In genomic region chr7:131934452-131934851, GRCh38 we compare ENCODE assay signal across 16 cellular contexts.
"Had no signal": no experiment of that assay in that cellular context is flagged by ENCODE, and none has a peak within 500 bp of the region (broad histone marks: within the 10 kb centered on the region; RNA-seq: fewer than 3 reads in every experiment).

No MANE protein-coding gene starts in this region.

- H3K27me3 Mint-ChIP-seq: activated B cell treated with CpG ODN at 0.5 μM for 24 hours; activated naive CD4-positive, alpha-beta T cell treated with anti-CD3 and anti-CD28 coated beads, Interleukin-2, amount 10 ng/mL, durations not matched to agents 7 days and 5 days; stimulated activated memory B cell treated with anti-CD40 and anti-IgM and Interleukin-4, amounts not matched to agents 10 μg/mL and 1 μg/mL and 100 μg/mL, for 72 hours had no signal

- H3K27me3 ChIP-seq: ovary had no signal

- H3K9me3 ChIP-seq: heart right ventricle, left lung, ovary had no signal

- H3K36me3 ChIP-seq: heart right ventricle, left lung, ovary had no signal

- H3K4me1 Mint-ChIP-seq: activated B cell treated with CpG ODN at 0.5 μM for 24 hours; activated naive CD4-positive, alpha-beta T cell treated with anti-CD3 and anti-CD28 coated beads, Interleukin-2, amount 10 ng/mL, durations not matched to agents 7 days and 5 days; naive thymus-derived CD4-positive, alpha-beta T cell; stimulated activated memory B cell treated with anti-CD40 and anti-IgM and Interleukin-4, amounts not matched to agents 10 μg/mL and 1 μg/mL and 100 μg/mL, for 72 hours had no signal

- H3K4me3 ChIP-seq: heart right ventricle, left lung, ovary had no signal

- H3K4me1 ChIP-seq: heart right ventricle, left lung had no signal

- H3K9me3 Mint-ChIP-seq: activated naive CD4-positive, alpha-beta T cell treated with anti-CD3 and anti-CD28 coated beads, Interleukin-2, amount 10 ng/mL, durations not matched to agents 7 days and 5 days; activated T-helper 2 cell treated with anti-CD3 and anti-CD28 coated beads, Interferon-gamma antibody, Interleukin-2, Interleukin-4, amounts not matched to agents 10 μg/mL and 5 μg/mL and 100 μg/mL, durations not matched to agents 14 hours and 24 hours and 36 hours had no signal

- H3K36me3 Mint-ChIP-seq: activated naive CD4-positive, alpha-beta T cell treated with anti-CD3 and anti-CD28 coated beads, Interleukin-2, amount 10 ng/mL, durations not matched to agents 7 days and 5 days; naive thymus-derived CD4-positive, alpha-beta T cell; stimulated activated memory B cell treated with anti-CD40 and anti-IgM and Interleukin-4, amounts not matched to agents 10 μg/mL and 1 μg/mL and 100 μg/mL, for 72 hours had no signal

- H3K4me3 Mint-ChIP-seq: activated B cell treated with CpG ODN at 0.5 μM for 24 hours; activated naive CD4-positive, alpha-beta T cell treated with anti-CD3 and anti-CD28 coated beads, Interleukin-2, amount 10 ng/mL, durations not matched to agents 7 days and 5 days; effector memory CD8-positive, alpha-beta T cell; naive thymus-derived CD4-positive, alpha-beta T cell; stimulated activated memory B cell treated with anti-CD40 and anti-IgM and Interleukin-4, amounts not matched to agents 10 μg/mL and 1 μg/mL and 100 μg/mL, for 72 hours had no signal

- H3K27ac ChIP-seq: epithelial cell of prostate, heart right ventricle, left lung, ovary had no signal

- DNase-seq: activated B cell treated with CpG ODN at 0.5 μM for 24 hours; activated CD4-positive, alpha-beta T cell treated with anti-CD3 and anti-CD28 coated beads for 48 hours; activated CD8-positive, alpha-beta memory T cell treated with anti-CD3 and anti-CD28 coated beads for 24 hours; activated naive CD4-positive, alpha-beta T cell treated with anti-CD3 and anti-CD28 coated beads, Interleukin-2, amount 10 ng/mL, durations not matched to agents 7 days and 5 days; activated T-cell treated with anti-CD3 and anti-CD28 coated beads for 4 hours; dermis blood vessel endothelial cell; effector memory CD8-positive, alpha-beta T cell; heart right ventricle; left lung; mammary epithelial cell; naive thymus-derived CD4-positive, alpha-beta T cell; ovary; stimulated activated CD4-positive, alpha-beta T cell treated with anti-CD3 and anti-CD28 coated beads, Interleukin-2, amount 100 ng/mL, for 48 hours had no signal

- H3K27ac Mint-ChIP-seq: activated B cell treated with CpG ODN at 0.5 μM for 24 hours; activated naive CD4-positive, alpha-beta T cell treated with anti-CD3 and anti-CD28 coated beads, Interleukin-2, amount 10 ng/mL, durations not matched to agents 7 days and 5 days; activated T-helper 2 cell treated with anti-CD3 and anti-CD28 coated beads, Interferon-gamma antibody, Interleukin-2, Interleukin-4, amounts not matched to agents 10 μg/mL and 5 μg/mL and 100 μg/mL, durations not matched to agents 14 hours and 24 hours and 36 hours; effector memory CD8-positive, alpha-beta T cell; naive thymus-derived CD4-positive, alpha-beta T cell; stimulated activated memory B cell treated with anti-CD40 and anti-IgM and Interleukin-4, amounts not matched to agents 10 μg/mL and 1 μg/mL and 100 μg/mL, for 72 hours had no signal
